In the genomic region with DNA sequence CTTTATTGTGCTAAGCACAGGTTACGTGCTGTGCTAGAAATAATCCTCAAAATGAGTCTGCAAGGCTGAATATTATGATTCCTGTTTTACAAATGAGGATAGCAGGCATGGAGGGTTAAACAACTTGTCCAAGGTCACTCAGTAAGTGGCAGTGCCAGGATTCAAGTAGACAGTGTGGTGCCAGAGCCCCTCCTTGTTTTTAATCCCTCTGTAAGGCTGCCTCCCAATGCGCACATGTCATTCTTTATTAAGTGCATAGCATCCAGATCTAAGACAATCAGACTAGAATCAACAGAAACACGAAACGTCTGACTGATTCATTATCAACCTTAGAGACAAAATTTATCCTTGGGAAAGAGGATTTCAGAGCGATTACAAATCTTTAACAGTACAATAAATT, we compare ENCODE assay signal across 17 cellular contexts.
"Had no signal": no experiment of that assay in that cellular context is flagged by ENCODE, and none has a peak within 500 bp of the region (broad histone marks: within the 10 kb centered on the region; RNA-seq: fewer than 3 reads in every experiment).

No MANE protein-coding gene starts in this region.

- H3K36me3 ChIP-seq: breast epithelium, left lung, spleen, thoracic aorta, vagina had no signal

- H3K4me3 ChIP-seq: breast epithelium, left lung, spleen, thoracic aorta, vagina had no signal

- H3K4me1 ChIP-seq: breast epithelium, left lung, vagina had no signal

- DNase-seq: activated CD8-positive, alpha-beta memory T cell treated with anti-CD3 and anti-CD28 coated beads, Interleukin-2, amount 50 U/mL, for 4 hours; activated naive CD4-positive, alpha-beta T cell treated with Interleukin-2 at 50 U/mL for 16 hours; activated naive CD8-positive, alpha-beta T cell treated with anti-CD3 and anti-CD28 coated beads for 36 hours; activated T-cell treated with anti-CD3 and anti-CD28 coated beads, Interleukin-2, amount 50 U/mL, for 24 hours; cerebellar nuclear complex; cortex of kidney; left lung; mammary epithelial cell; natural killer cell; retina; spleen; stimulated activated CD4-positive, alpha-beta T cell treated with anti-CD3 and anti-CD28 coated beads, Interleukin-4, amount 100 ng/mL, for 1 hour; stimulated activated naive CD4-positive, alpha-beta T cell; T-helper 9 cell had no signal

- H3K27me3 ChIP-seq: breast epithelium, left lung, spleen, vagina had no signal

- H3K9me3 ChIP-seq: breast epithelium, left lung, spleen, thoracic aorta, vagina had no signal

- H3K27ac ChIP-seq: breast epithelium, left lung, spleen, thoracic aorta, vagina had no signal

- ATAC-seq: natural killer cell had no signal
